Comparison of ENCODE assay signal across 17 cellular contexts in the genomic region with DNA sequence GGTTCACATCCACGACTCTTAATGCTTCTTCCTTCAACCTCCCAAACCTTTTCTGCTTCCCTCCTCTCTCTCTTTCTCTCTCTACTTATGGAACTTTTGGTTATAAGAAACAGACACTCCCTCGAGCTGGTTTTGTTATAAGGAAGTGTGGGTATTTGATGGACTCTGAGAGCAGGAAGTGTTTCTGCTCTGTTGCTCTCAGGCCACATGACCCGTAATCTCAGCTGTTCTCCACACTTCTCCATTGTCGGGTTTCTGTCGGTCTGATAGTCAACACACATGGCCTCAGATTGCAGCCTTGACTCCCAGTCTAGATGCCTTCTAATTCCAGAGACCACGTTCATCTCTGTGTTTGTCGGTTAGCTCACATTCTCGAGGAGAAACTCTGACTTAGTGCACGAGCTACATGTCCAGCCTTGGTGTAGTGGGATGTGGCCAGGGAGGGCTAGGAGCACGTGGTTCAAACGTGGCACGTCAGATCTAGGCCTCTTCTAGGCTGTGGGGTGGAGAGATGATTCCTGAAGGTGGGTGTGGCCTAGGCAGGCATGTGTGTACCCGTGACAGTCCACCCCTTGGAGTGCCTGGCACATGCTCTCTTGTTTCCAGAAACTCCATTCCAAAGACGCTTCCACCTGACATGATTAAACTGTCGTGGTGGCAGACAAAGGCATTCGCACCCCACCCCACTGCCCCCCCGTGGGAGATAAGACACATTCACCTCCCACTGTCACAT. TPM values are rescaled to one million over a fixed set of nuclear protein-coding genes. Genes with fewer than 3 reads are reported as not detected.
DNase-seq lines count a peak whose midpoint lies in the region; ATAC-seq and TF ChIP-seq lines count a peak whose summit lies in the region.
"Had no signal": no experiment of that assay in that cellular context is flagged by ENCODE, and none has a peak within 500 bp of the region (broad histone marks: within the 10 kb centered on the region; RNA-seq: fewer than 3 reads in every experiment).

No MANE protein-coding gene starts in this region.

- no peak overlapping the region for H3K4me3 Mint-ChIP-seq in activated T-cell treated with anti-CD3 and anti-CD28 coated beads, Interleukin-2, amount 50 U/mL, for 72 hours
- H3K4me3 Mint-ChIP-seq: activated CD4-positive, alpha-beta T cell treated with anti-CD3 and anti-CD28 coated beads, Interleukin-2, amount 10 ng/mL, durations not matched to agents 24 days and 14 days had no signal

- intact Hi-C loops in upper lobe of right lung (cut with DNase I), result no loop called here

- TF ChIP-seq CTCF in upper lobe of right lung (IDR thresholded peaks at IDR 0.05), result no peak

- H3K4me3 ChIP-seq in upper lobe of right lung, result no peak overlapping the region
- H3K4me3 ChIP-seq: testis had no signal

- H3K27ac Mint-ChIP-seq in activated T-cell treated with anti-CD3 and anti-CD28 coated beads, Interleukin-2, amount 50 U/mL, for 72 hours, result no peak overlapping the region
- H3K27ac Mint-ChIP-seq: activated CD4-positive, alpha-beta T cell treated with anti-CD3 and anti-CD28 coated beads, Interleukin-2, amount 10 ng/mL, durations not matched to agents 24 days and 14 days had no signal

- H3K9me3 ChIP-seq in upper lobe of right lung, result no peaks in the 10 kb centered on the region
- H3K9me3 ChIP-seq: testis had no signal

- no peaks in the 10 kb centered on the region for H3K4me1 Mint-ChIP-seq in activated T-cell treated with anti-CD3 and anti-CD28 coated beads, Interleukin-2, amount 50 U/mL, for 72 hours (ENCODE audit: low read depth)
- H3K4me1 Mint-ChIP-seq: activated CD4-positive, alpha-beta T cell treated with anti-CD3 and anti-CD28 coated beads, Interleukin-2, amount 10 ng/mL, durations not matched to agents 24 days and 14 days had no signal

- no peaks in the 10 kb centered on the region for H3K4me1 ChIP-seq in upper lobe of right lung

- H3K27me3 ChIP-seq in upper lobe of right lung, result no peaks in the 10 kb centered on the region
- H3K27me3 ChIP-seq: testis had no signal

- no peaks in the 10 kb centered on the region for H3K27me3 Mint-ChIP-seq in activated T-cell treated with anti-CD3 and anti-CD28 coated beads, Interleukin-2, amount 50 U/mL, for 72 hours (ENCODE audit: low read depth)
- H3K27me3 Mint-ChIP-seq: activated CD4-positive, alpha-beta T cell treated with anti-CD3 and anti-CD28 coated beads, Interleukin-2, amount 10 ng/mL, durations not matched to agents 24 days and 14 days had no signal

- DNase-seq in SKM-1 treated with dmso at 0.1 percent for 144 hours (lab: John Stamatoyannopoulos, UW; ENCODE audit: unreplicated experiment) (peak; percentile 1), SKM-1 (lab: John Stamatoyannopoulos, UW; ENCODE audit: unreplicated experiment) (no peak), OCI-M1 (lab: John Stamatoyannopoulos, UW) (peak; percentile 52), kidney tubule cell (ENCODE audit: low spot score) (peak; percentile 20), upper lobe of right lung (no peak), NCI-H1092 treated with DMSO at 0.1 percent for 48 hours (lab: John Stamatoyannopoulos, UW) (no peak)
- no peak for DNase-seq in activated T-cell treated with anti-CD3 and anti-CD28 coated beads, Interleukin-2, amount 50 U/mL, for 72 hours
- DNase-seq: activated CD4-positive, alpha-beta T cell treated with anti-CD3 and anti-CD28 coated beads, Interleukin-2, amount 10 ng/mL, durations not matched to agents 24 days and 14 days; activated T-cell treated with anti-CD3 and anti-CD28 coated beads, Interleukin-2, amount 50 U/mL, for 48 hours; DMS153; mammary epithelial cell; PC-3; T-helper 1 cell; testis had no signal

- H3K9me3 Mint-ChIP-seq in activated T-cell treated with anti-CD3 and anti-CD28 coated beads, Interleukin-2, amount 50 U/mL, for 72 hours, result no peaks in the 10 kb centered on the region

- peaks cover 5% of the 10 kb centered on the region for H3K36me3 ChIP-seq in upper lobe of right lung

- peak; percentile 59 for ATAC-seq in upper lobe of right lung
- no peak for ATAC-seq in activated T-cell treated with anti-CD3 and anti-CD28 coated beads, Interleukin-2, amount 50 U/mL, for 72 hours (replicated peaks in 1 of 2)
- no peak for ATAC-seq in GM21381 (IDR thresholded peaks at IDR 0.05; ENCODE audit: unreplicated experiment)
- ATAC-seq: PC-3 had no signal

- peaks cover 5 to 6% of the 10 kb centered on the region in 2 donors for H3K36me3 Mint-ChIP-seq in activated T-cell treated with anti-CD3 and anti-CD28 coated beads, Interleukin-2, amount 50 U/mL, for 72 hours (ENCODE audit: insufficient read depth in 2 of 2)

- H3K27ac ChIP-seq in upper lobe of right lung, result no peak overlapping the region
- H3K27ac ChIP-seq: testis had no signal

RNA-seq across cellular contexts. Expression of gene CNFN, which starts 26.3 kb away (rescaled TPM):
- total RNA-seq in upper lobe of right lung, result 0.87 TPM
- total RNA-seq in activated T-cell treated with anti-CD3 and anti-CD28 coated beads, Interleukin-2, amount 50 U/mL, for 72 hours, result 1 to 10 TPM in 1 of 2 donors, under 1 TPM in 1; 0.53 to 2.1 TPM
- total RNA-seq: activated CD4-positive, alpha-beta T cell treated with anti-CD3 and anti-CD28 coated beads, Interleukin-2, amount 10 ng/mL, durations not matched to agents 24 days and 14 days; LHCN-M2; omental fat pad had no signal

RNA-seq across cellular contexts. Expression of gene MEGF8, which starts 38.3 kb away (rescaled TPM):
- total RNA-seq in upper lobe of right lung, result 18.4 TPM
- 10 to 100 TPM in 1 of 2 donors, 1 to 10 TPM in 1; 9.7 to 14.0 TPM for total RNA-seq in activated T-cell treated with anti-CD3 and anti-CD28 coated beads, Interleukin-2, amount 50 U/mL, for 72 hours

RNA-seq across cellular contexts. Expression of gene TMEM145, which starts 50.7 kb away (rescaled TPM):
- total RNA-seq in upper lobe of right lung, result 0.35 TPM
- 1 to 10 TPM in 1 of 2 donors, under 1 TPM in 1; 0.67 to 1.6 TPM for total RNA-seq in activated T-cell treated with anti-CD3 and anti-CD28 coated beads, Interleukin-2, amount 50 U/mL, for 72 hours
- total RNA-seq: LHCN-M2 had no signal

Comparison
In these comparisons a context has a peak if more than half of its experiments do, and no peak if none do; other contexts are left out.
1. DNase-seq: peak in SKM-1 treated with dmso at 0.1 percent for 144 hours (single experiment), OCI-M1 (single experiment) and kidney tubule cell (single experiment); none in SKM-1 (single experiment), upper lobe of right lung (single experiment), activated T-cell treated with anti-CD3 and anti-CD28 coated beads, Interleukin-2, amount 50 U/mL, for 72 hours (0 of 2) and NCI-H1092 treated with DMSO at 0.1 percent for 48 hours (single experiment).